Comparison of ENCODE assay signal across 9 cellular contexts in genomic region chr1:12600880-12601633, GRCh38. TPM values are rescaled to one million over a fixed set of nuclear protein-coding genes. Genes with fewer than 3 reads are reported as not detected.
A peak's percentile ranks its signal among the peaks of the same experiment; 100 is the strongest.
DNase-seq lines count a peak whose midpoint lies in the region; ATAC-seq and TF ChIP-seq lines count a peak whose summit lies in the region.
"Had no signal": no experiment of that assay in that cellular context is flagged by ENCODE, and none has a peak within 500 bp of the region (broad histone marks: within the 10 kb centered on the region; RNA-seq: fewer than 3 reads in every experiment).

No MANE protein-coding gene starts in this region.

- peak; percentile 27 to 39 for TF ChIP-seq CTCF in brain (conservative IDR thresholded peaks at IDR 0.05)
- TF ChIP-seq CTCF in lower lobe of right lung (IDR thresholded peaks at IDR 0.05): peak; percentile 42

- peaks cover 5% of the 10 kb centered on the region for H3K27me3 Mint-ChIP-seq in brain

- DNase-seq in NCI-H748 (lab: John Stamatoyannopoulos, UW; ENCODE audit: unreplicated experiment) (peak; percentile 32), NCI-H748 treated with DMSO at 0.1 percent for 48 hours (lab: John Stamatoyannopoulos, UW) (no peak), T follicular helper cell (ENCODE audit: low read depth) (peak; percentile 54), lower lobe of right lung (no peak), AG08395 (ENCODE audit: low spot score) (no peak), epidermal melanocyte (ENCODE audit: insufficient read length, low spot score) (no peak)

- H3K4me3 ChIP-seq in lower lobe of right lung: no peak overlapping the region

- H3K4me3 Mint-ChIP-seq in brain: no peak overlapping the region

- no peaks in the 10 kb centered on the region for H3K27me3 ChIP-seq in lower lobe of right lung (ENCODE audit: low read depth)

- peaks cover 9% of the 10 kb centered on the region for H3K36me3 Mint-ChIP-seq in brain

- peak overlapping the region in 2 of 5 experiments; percentile 6 to 68 for H3K27ac Mint-ChIP-seq in brain

- H3K4me1 ChIP-seq in lower lobe of right lung: peaks cover 96% of the 10 kb centered on the region

- ATAC-seq in lower lobe of right lung (peak; percentile 3 to 41), HG03139 (IDR thresholded peaks at IDR 0.05; ENCODE audit: unreplicated experiment) (no peak)

- intact Hi-C loops in lower lobe of right lung (cut with DNase I): no loop called here

- H3K9me3 ChIP-seq in lower lobe of right lung: no peaks in the 10 kb centered on the region

- H3K27ac ChIP-seq in lower lobe of right lung: no peak overlapping the region

- peaks cover 10% of the 10 kb centered on the region for H3K36me3 ChIP-seq in lower lobe of right lung

- peaks cover 0 to 6% (median 0%) of the 10 kb centered on the region in 5 experiments for H3K9me3 Mint-ChIP-seq in brain
- H3K9me3 Mint-ChIP-seq: activated naive CD4-positive, alpha-beta T cell treated with anti-CD3 and anti-CD28 coated beads, Interleukin-2, amount 50 U/mL, for 72 hours had no signal

- peaks cover 63% of the 10 kb centered on the region for H3K4me1 Mint-ChIP-seq in brain

RNA-seq across cellular contexts. Expression of gene DHRS3, which starts 17.0 kb away (rescaled TPM):
- polyA plus RNA-seq in brain (ENCODE audit: insufficient read depth, low read depth, low replicate concordance): 15.9 TPM
- total RNA-seq in lower lobe of right lung: 135 TPM

RNA-seq across cellular contexts. Expression of gene AADACL4, which starts 42.8 kb away (rescaled TPM):
- not detected for polyA plus RNA-seq in brain (ENCODE audit: insufficient read depth, low read depth, low replicate concordance)
- not detected for total RNA-seq in lower lobe of right lung
- total RNA-seq: activated naive CD4-positive, alpha-beta T cell treated with anti-CD3 and anti-CD28 coated beads, Interleukin-2, amount 50 U/mL, for 72 hours had no signal

Comparison
In these comparisons a context has a peak if more than half of its experiments do, and no peak if none do; other contexts are left out.
1. DNase-seq: peak in NCI-H748 (single experiment) and T follicular helper cell (single experiment); none in NCI-H748 treated with DMSO at 0.1 percent for 48 hours (single experiment), lower lobe of right lung (single experiment), AG08395 (single experiment) and epidermal melanocyte (single experiment).